ENCODE assay signal across 9 cellular contexts in genomic region chr11:47950396-47950795, GRCh38.
DNase-seq lines count a peak whose midpoint lies in the region; ATAC-seq and TF ChIP-seq lines count a peak whose summit lies in the region.
"Had no signal": no experiment of that assay in that cellular context is flagged by ENCODE, and none has a peak within 500 bp of the region (broad histone marks: within the 10 kb centered on the region; RNA-seq: fewer than 3 reads in every experiment).

No MANE protein-coding gene starts in this region.

- no peaks in the 10 kb centered on the region for H3K9me3 Mint-ChIP-seq in nephron

- DNase-seq in GM06990 (ENCODE audit: extremely low read depth, insufficient read length) (peak; percentile 58), SHP77 (lab: John Stamatoyannopoulos, UW) (no peak), NCI-H1694 treated with DMSO at 0.1 percent for 48 hours (lab: John Stamatoyannopoulos, UW) (no peak)
- peak; percentile 49 for DNase-seq in activated CD8-positive, alpha-beta memory T cell treated with anti-CD3 and anti-CD28 coated beads, Interleukin-2, amount 50 U/mL, for 1 hour (ENCODE audit: extremely low read depth)

- H3K36me3 ChIP-seq in GM06990 (ENCODE audit: control insufficient read depth, insufficient read depth, low read length): no peaks in the 10 kb centered on the region

- peaks cover 12% of the 10 kb centered on the region for H3K27me3 Mint-ChIP-seq in nephron (ENCODE audit: low read depth)

- peak overlapping the region in 2 of 3 experiments; percentile 42 to 70 for H3K27ac Mint-ChIP-seq in nephron

- no peak for TF ChIP-seq CTCF in GM06990 (IDR thresholded peaks at IDR 0.05; ENCODE audit: insufficient read depth, low read length, poor library complexity, severe bottlenecking)
- TF ChIP-seq CTCF in nephron (IDR thresholded peaks at IDR 0.05; ENCODE audit: unreplicated experiment in 3 of 3): no peak

- peaks cover 4% of the 10 kb centered on the region for H3K4me1 Mint-ChIP-seq in nephron

- H3K27me3 ChIP-seq in GM06990 (replicated peaks; ENCODE audit: control insufficient read depth, insufficient read depth, low read length): no peaks in the 10 kb centered on the region
- H3K27me3 ChIP-seq: body of pancreas had no signal

- no peak overlapping the region for H3K4me3 Mint-ChIP-seq in nephron

- peak; percentile 46 for ATAC-seq in HG03520 (IDR thresholded peaks at IDR 0.05; ENCODE audit: unreplicated experiment)
- no peak for ATAC-seq in GM21619 (IDR thresholded peaks at IDR 0.05; ENCODE audit: unreplicated experiment)
- ATAC-seq in GM21786 (IDR thresholded peaks at IDR 0.05; ENCODE audit: unreplicated experiment): no peak
- ATAC-seq: body of pancreas had no signal

- H3K4me3 ChIP-seq in GM06990 (replicated peaks; ENCODE audit: low read depth, low read length): no peak overlapping the region
- H3K4me3 ChIP-seq: body of pancreas had no signal

- no peaks in the 10 kb centered on the region for H3K36me3 Mint-ChIP-seq in nephron (ENCODE audit: low read depth)

Comparison
In these comparisons a context has a peak if more than half of its experiments do, and no peak if none do; other contexts are left out.
1. DNase-seq: peak in GM06990 (single experiment) and activated CD8-positive, alpha-beta memory T cell treated with anti-CD3 and anti-CD28 coated beads, Interleukin-2, amount 50 U/mL, for 1 hour (single experiment); none in SHP77 (0 of 2) and NCI-H1694 treated with DMSO at 0.1 percent for 48 hours (single experiment).